In genomic region chr17:4886830-4887229, GRCh38 we compare ENCODE assay signal across 27 cellular contexts. TPM values are rescaled to one million over a fixed set of nuclear protein-coding genes. Genes with fewer than 3 reads are reported as not detected.
DNase-seq lines count a peak whose midpoint lies in the region; ATAC-seq and TF ChIP-seq lines count a peak whose summit lies in the region.
"Had no signal": no experiment of that assay in that cellular context is flagged by ENCODE, and none has a peak within 500 bp of the region (broad histone marks: within the 10 kb centered on the region; RNA-seq: fewer than 3 reads in every experiment).

No MANE protein-coding gene starts in this region.

- no peak for ATAC-seq in activated CD8-positive, alpha-beta T cell treated with anti-CD3 and anti-CD28 coated beads for 36 hours
- ATAC-seq in activated CD8-positive, alpha-beta T cell treated with anti-CD3 and anti-CD28 coated beads, Interleukin-2, amount 10 ng/mL, durations not matched to agents 7 days and 5 days, result no peak
- no peak for ATAC-seq in naive B cell (ENCODE audit: low read depth in 2 of 2)
- no peak for ATAC-seq in HG03175 (IDR thresholded peaks at IDR 0.05; ENCODE audit: unreplicated experiment)
- ATAC-seq: PC-3, Right ventricle myocardium inferior had no signal

- no peaks in the 10 kb centered on the region for H3K27me3 ChIP-seq in CD4-positive, alpha-beta memory T cell (ENCODE audit: insufficient read depth, low read length)
- H3K27me3 ChIP-seq: BLaER1, SJSA1 had no signal

- no peak overlapping the region for H3K4me3 Mint-ChIP-seq in activated CD8-positive, alpha-beta T cell treated with anti-CD3 and anti-CD28 coated beads for 36 hours
- no peak overlapping the region for H3K4me3 Mint-ChIP-seq in activated CD8-positive, alpha-beta T cell treated with anti-CD3 and anti-CD28 coated beads, Interleukin-2, amount 10 ng/mL, durations not matched to agents 7 days and 5 days
- peak overlapping the region in 1 of 8 donors; percentile 44 for H3K4me3 Mint-ChIP-seq in naive B cell
- H3K4me3 Mint-ChIP-seq in CD4-positive, alpha-beta memory T cell, result no peak overlapping the region
- H3K4me3 Mint-ChIP-seq: CD4-positive, CD25-positive, alpha-beta regulatory T cell; HFFc6 had no signal

- no peaks in the 10 kb centered on the region for H3K27me3 Mint-ChIP-seq in activated CD8-positive, alpha-beta T cell treated with anti-CD3 and anti-CD28 coated beads for 36 hours
- H3K27me3 Mint-ChIP-seq in activated CD8-positive, alpha-beta T cell treated with anti-CD3 and anti-CD28 coated beads, Interleukin-2, amount 10 ng/mL, durations not matched to agents 7 days and 5 days (ENCODE audit: low read depth), result no peaks in the 10 kb centered on the region
- H3K27me3 Mint-ChIP-seq in naive B cell, result peaks cover 0 to 5% (median 0%) of the 10 kb centered on the region in 3 donors
- no peaks in the 10 kb centered on the region for H3K27me3 Mint-ChIP-seq in CD4-positive, alpha-beta memory T cell
- H3K27me3 Mint-ChIP-seq: CD4-positive, CD25-positive, alpha-beta regulatory T cell had no signal

- no peaks in the 10 kb centered on the region for H3K9me3 ChIP-seq in CD4-positive, alpha-beta memory T cell (ENCODE audit: control insufficient read depth in 1 of 2, low read length in 2 of 2)
- H3K9me3 ChIP-seq: BLaER1, HAP-1, SJSA1 had no signal

- no peak for TF ChIP-seq CTCF in activated CD8-positive, alpha-beta T cell treated with anti-CD3 and anti-CD28 coated beads for 36 hours (IDR thresholded peaks at IDR 0.05)
- TF ChIP-seq CTCF in RWPE1 (conservative IDR thresholded peaks at IDR 0.05; ENCODE audit: low read depth), result no peak

- no peak for DNase-seq in activated CD8-positive, alpha-beta T cell treated with anti-CD3 and anti-CD28 coated beads for 36 hours
- no peak for DNase-seq in activated CD8-positive, alpha-beta T cell treated with anti-CD3 and anti-CD28 coated beads, Interleukin-2, amount 10 ng/mL, durations not matched to agents 7 days and 5 days
- no peak for DNase-seq in RWPE1 (ENCODE audit: low spot score)
- no peak for DNase-seq in naive B cell
- DNase-seq in CD4-positive, alpha-beta memory T cell, result no peak
- DNase-seq: CD4-positive, CD25-positive, alpha-beta regulatory T cell; GM23248; HFFc6; KBM-7; NCI-H1105 treated with DMSO at 0.1 percent for 48 hours; NCI-H146; NCI-H1930; NCI-H2107; NCI-H446; NCI-H526; NCI-H82; NK-92 treated with Interleukin-12 subunit alpha and Interleukin-12 subunit beta, amount 100 ng/mL, for 24 hours; PC-3 had no signal

- CTCF ChIA-PET in activated CD8-positive, alpha-beta T cell treated with anti-CD3 and anti-CD28 coated beads for 36 hours (lab: Charles Lee), result interaction anchor here (0.8 to 3.0 kb wide), 3 partner anchors 97 to 466 kb away, joined by 3 to 8 read pairs (median 3); partner anchors contain the start of gene GLTPD2
- CTCF ChIA-PET in activated CD8-positive, alpha-beta T cell treated with anti-CD3 and anti-CD28 coated beads, Interleukin-2, amount 10 ng/mL, durations not matched to agents 7 days and 5 days (lab: Charles Lee), result interaction anchor here (2.8 kb wide), 1 partner anchor 97 kb away, joined by 10 read pairs; the partner anchor contains the start of gene GLTPD2
- CTCF ChIA-PET in RWPE1 (lab: Yijun Ruan, JAX), result no interaction called here
- CTCF ChIA-PET in CD4-positive, alpha-beta memory T cell (lab: Charles Lee; ENCODE audit: partially characterized antibody), result interaction anchor here (7.3 kb wide), 1 partner anchor 179 kb away, joined by 50 read pairs; the partner anchor contains the start of gene ARRB2

- POLR2A ChIA-PET in activated CD8-positive, alpha-beta T cell treated with anti-CD3 and anti-CD28 coated beads for 36 hours (lab: Charles Lee), result interaction anchor here (0.6 kb wide), 1 partner anchor 882 kb away, joined by 3 read pairs; no protein-coding TSS in a partner anchor
- POLR2A ChIA-PET in activated CD8-positive, alpha-beta T cell treated with anti-CD3 and anti-CD28 coated beads, Interleukin-2, amount 10 ng/mL, durations not matched to agents 7 days and 5 days (lab: Charles Lee), result no interaction called here
- POLR2A ChIA-PET in RWPE1 (lab: Yijun Ruan, JAX; ENCODE audit: low non-redundant PET), result no interaction called here
- POLR2A ChIA-PET in CD4-positive, alpha-beta memory T cell (lab: Charles Lee; ENCODE audit: partially characterized antibody), result interaction anchor here (0.8 kb wide), 1 partner anchor 175 kb away, joined by 3 read pairs; no protein-coding TSS in a partner anchor

- no peak overlapping the region for H3K4me3 ChIP-seq in CD4-positive, alpha-beta memory T cell (ENCODE audit: low read length in 2 of 2)
- H3K4me3 ChIP-seq: BLaER1, GM23248, HAP-1, SJSA1 had no signal

- H3K4me1 ChIP-seq in CD4-positive, alpha-beta memory T cell (ENCODE audit: insufficient read depth, low read length), result no peaks in the 10 kb centered on the region
- H3K4me1 ChIP-seq: BLaER1, HAP-1, SJSA1 had no signal

- H3K36me3 Mint-ChIP-seq in activated CD8-positive, alpha-beta T cell treated with anti-CD3 and anti-CD28 coated beads for 36 hours (ENCODE audit: low read depth), result peaks cover 13% of the 10 kb centered on the region
- H3K36me3 Mint-ChIP-seq in activated CD8-positive, alpha-beta T cell treated with anti-CD3 and anti-CD28 coated beads, Interleukin-2, amount 10 ng/mL, durations not matched to agents 7 days and 5 days (ENCODE audit: low read depth), result peaks cover 25% of the 10 kb centered on the region
- H3K36me3 Mint-ChIP-seq in naive B cell, result peaks cover 5 to 36% of the 10 kb centered on the region in 2 donors
- H3K36me3 Mint-ChIP-seq in CD4-positive, alpha-beta memory T cell, result peaks cover 37 to 50% of the 10 kb centered on the region in 2 donors

- peak overlapping the region; percentile 90 for H3K27ac ChIP-seq in RWPE1
- no peak overlapping the region for H3K27ac ChIP-seq in CD4-positive, alpha-beta memory T cell (ENCODE audit: low read depth, low read length)
- H3K27ac ChIP-seq: BLaER1, GM23248, SJSA1 had no signal

- peak overlapping the region; percentile 5 for H3K27ac Mint-ChIP-seq in activated CD8-positive, alpha-beta T cell treated with anti-CD3 and anti-CD28 coated beads for 36 hours
- no peak overlapping the region for H3K27ac Mint-ChIP-seq in activated CD8-positive, alpha-beta T cell treated with anti-CD3 and anti-CD28 coated beads, Interleukin-2, amount 10 ng/mL, durations not matched to agents 7 days and 5 days
- H3K27ac Mint-ChIP-seq in naive B cell, result peak overlapping the region in 4 of 6 donors; percentile 10 to 79 (median 48)
- peak overlapping the region in 2 of 7 donors; percentile 40 to 57 for H3K27ac Mint-ChIP-seq in CD4-positive, alpha-beta memory T cell
- H3K27ac Mint-ChIP-seq: HFFc6 had no signal

- no peaks in the 10 kb centered on the region for H3K4me1 Mint-ChIP-seq in activated CD8-positive, alpha-beta T cell treated with anti-CD3 and anti-CD28 coated beads for 36 hours (ENCODE audit: low read depth)
- H3K4me1 Mint-ChIP-seq in activated CD8-positive, alpha-beta T cell treated with anti-CD3 and anti-CD28 coated beads, Interleukin-2, amount 10 ng/mL, durations not matched to agents 7 days and 5 days (ENCODE audit: low read depth), result no peaks in the 10 kb centered on the region
- peaks cover 4 to 12% (median 10%) of the 10 kb centered on the region in 3 donors for H3K4me1 Mint-ChIP-seq in naive B cell
- peaks cover 0 to 6% (median 2%) of the 10 kb centered on the region in 4 donors for H3K4me1 Mint-ChIP-seq in CD4-positive, alpha-beta memory T cell

- H3K36me3 ChIP-seq in CD4-positive, alpha-beta memory T cell (ENCODE audit: insufficient read depth, low read length), result peaks cover 52% of the 10 kb centered on the region

- intact Hi-C loops in activated CD8-positive, alpha-beta T cell treated with anti-CD3 and anti-CD28 coated beads for 36 hours (cut with micrococcal nuclease), result loop anchor here (5.0 kb wide), 1 partner anchor 180 kb away; no protein-coding TSS in a partner anchor
- intact Hi-C loops in CD4-positive, alpha-beta memory T cell (cut with micrococcal nuclease), result loop anchor here (10.0 kb wide), 1 partner anchor 52 kb away; the partner anchor contains the start of gene MINK1

- H3K9me3 Mint-ChIP-seq in activated CD8-positive, alpha-beta T cell treated with anti-CD3 and anti-CD28 coated beads for 36 hours, result no peaks in the 10 kb centered on the region
- H3K9me3 Mint-ChIP-seq in activated CD8-positive, alpha-beta T cell treated with anti-CD3 and anti-CD28 coated beads, Interleukin-2, amount 10 ng/mL, durations not matched to agents 7 days and 5 days (ENCODE audit: insufficient read depth), result no peaks in the 10 kb centered on the region
- no peaks in the 10 kb centered on the region for H3K9me3 Mint-ChIP-seq in naive B cell
- no peaks in the 10 kb centered on the region for H3K9me3 Mint-ChIP-seq in CD4-positive, alpha-beta memory T cell
- H3K9me3 Mint-ChIP-seq: CD4-positive, CD25-positive, alpha-beta regulatory T cell; HFFc6 had no signal

RNA-seq across cellular contexts. Expression of gene C17orf107, which starts 12.5 kb away (rescaled TPM):
- total RNA-seq in activated CD8-positive, alpha-beta T cell treated with anti-CD3 and anti-CD28 coated beads for 36 hours, result 1 to 10 TPM; 3.0 to 3.6 TPM
- 1 to 10 TPM in 1 of 2 experiments, under 1 TPM in 1; 0.97 to 1.1 TPM for total RNA-seq in activated CD8-positive, alpha-beta T cell treated with anti-CD3 and anti-CD28 coated beads, Interleukin-2, amount 10 ng/mL, durations not matched to agents 7 days and 5 days
- polyA plus RNA-seq in naive B cell (ENCODE audit: low read depth in 6 of 6), result 1 to 10 TPM in 5 of 6 donors, not detected in 1; 1.6 to 2.6 (median 2.1) TPM
- total RNA-seq in CD4-positive, alpha-beta memory T cell, result 1 to 10 TPM; 4.3 to 5.0 TPM
- polyA plus RNA-seq in CD4-positive, alpha-beta memory T cell, result under 1 TPM; 0.50 to 0.68 TPM
- total RNA-seq: G401 had no signal

RNA-seq across cellular contexts. Expression of gene CHRNE, which starts 16.1 kb away (rescaled TPM):
- total RNA-seq in activated CD8-positive, alpha-beta T cell treated with anti-CD3 and anti-CD28 coated beads for 36 hours, result under 1 TPM; 0.45 to 0.78 TPM
- total RNA-seq in activated CD8-positive, alpha-beta T cell treated with anti-CD3 and anti-CD28 coated beads, Interleukin-2, amount 10 ng/mL, durations not matched to agents 7 days and 5 days, result under 1 TPM; 0.26 to 0.45 TPM
- polyA plus RNA-seq in naive B cell (ENCODE audit: low read depth in 6 of 6), result under 1 TPM in 5 of 6 donors, not detected in 1; 0.18 to 0.59 (median 0.37) TPM
- total RNA-seq in CD4-positive, alpha-beta memory T cell, result 1 to 10 TPM in 1 of 2 experiments, under 1 TPM in 1; 0.64 to 1.3 TPM
- under 1 TPM; 0.08 to 0.21 TPM for polyA plus RNA-seq in CD4-positive, alpha-beta memory T cell
- total RNA-seq: A172, G401, LHCN-M2, MCF 10A had no signal

RNA-seq across cellular contexts. Expression of gene GP1BA, which starts 45.2 kb away (rescaled TPM):
- not detected for total RNA-seq in activated CD8-positive, alpha-beta T cell treated with anti-CD3 and anti-CD28 coated beads for 36 hours
- total RNA-seq in activated CD8-positive, alpha-beta T cell treated with anti-CD3 and anti-CD28 coated beads, Interleukin-2, amount 10 ng/mL, durations not matched to agents 7 days and 5 days, result not detected
- under 1 TPM in 4 of 6 donors, not detected in 2; 0.42 to 1.00 (median 0.56) TPM for polyA plus RNA-seq in naive B cell (ENCODE audit: low read depth in 6 of 6)
- not detected for total RNA-seq in CD4-positive, alpha-beta memory T cell
- polyA plus RNA-seq in CD4-positive, alpha-beta memory T cell, result not detected
- total RNA-seq: A172, G401, GM23248, HFFc6, LHCN-M2, MCF 10A, PC-3, Right ventricle myocardium inferior, SJSA1 had no signal

RNA-seq across cellular contexts. Expression of gene SLC25A11, which starts 53.0 kb away (rescaled TPM):
- 10 to 100 TPM; 80.8 to 87.0 TPM for total RNA-seq in activated CD8-positive, alpha-beta T cell treated with anti-CD3 and anti-CD28 coated beads for 36 hours
- total RNA-seq in activated CD8-positive, alpha-beta T cell treated with anti-CD3 and anti-CD28 coated beads, Interleukin-2, amount 10 ng/mL, durations not matched to agents 7 days and 5 days, result 10 to 100 TPM; 78.5 to 86.4 TPM
- 10 to 100 TPM; 61.0 to 89.1 (median 71.4) TPM for polyA plus RNA-seq in naive B cell (ENCODE audit: low read depth in 6 of 6)
- 10 to 100 TPM; 43.5 to 49.5 TPM for total RNA-seq in CD4-positive, alpha-beta memory T cell
- 100 to 1,000 TPM in 1 of 2 donors, 10 to 100 TPM in 1; 55.1 to 101 TPM for polyA plus RNA-seq in CD4-positive, alpha-beta memory T cell

RNA-seq across cellular contexts. Expression of gene RNF167, which starts 53.2 kb away (rescaled TPM):
- 100 to 1,000 TPM; 144 to 152 TPM for total RNA-seq in activated CD8-positive, alpha-beta T cell treated with anti-CD3 and anti-CD28 coated beads for 36 hours
- total RNA-seq in activated CD8-positive, alpha-beta T cell treated with anti-CD3 and anti-CD28 coated beads, Interleukin-2, amount 10 ng/mL, durations not matched to agents 7 days and 5 days, result 100 to 1,000 TPM; 239 to 245 TPM
- 10 to 100 TPM; 19.9 to 25.8 (median 22.7) TPM for polyA plus RNA-seq in naive B cell (ENCODE audit: low read depth in 6 of 6)
- 100 to 1,000 TPM; 154 to 172 TPM for total RNA-seq in CD4-positive, alpha-beta memory T cell
- 10 to 100 TPM; 52.4 to 61.5 TPM for polyA plus RNA-seq in CD4-positive, alpha-beta memory T cell

Comparison
In these comparisons a context has a peak if more than half of its experiments do, and no peak if none do; other contexts are left out.
1. POLR2A ChIA-PET loops: an anchor here in activated CD8-positive, alpha-beta T cell treated with anti-CD3 and anti-CD28 coated beads for 36 hours (0.6 kb wide) and CD4-positive, alpha-beta memory T cell (0.8 kb wide); none called in activated CD8-positive, alpha-beta T cell treated with anti-CD3 and anti-CD28 coated beads, Interleukin-2, amount 10 ng/mL, durations not matched to agents 7 days and 5 days and RWPE1.